19 cellular contexts compared by ENCODE assay signal in genomic region chr22:47663615-47664605, GRCh38.
DNase-seq lines count a peak whose midpoint lies in the region; ATAC-seq, FAIRE-seq and TF ChIP-seq lines count a peak whose summit lies in the region.
"Had no signal": no experiment of that assay in that cellular context is flagged by ENCODE, and none has a peak within 500 bp of the region (broad histone marks: within the 10 kb centered on the region; RNA-seq: fewer than 3 reads in every experiment).

No MANE protein-coding gene starts in this region.

- no peak for FAIRE-seq in K562 (lab: Jason Lieb, UNC)
- FAIRE-seq: GM12891, GM18507, H1 had no signal

- H3K9me3 ChIP-seq in K562 (replicated peaks; ENCODE audit: control insufficient read depth, insufficient read depth, low read depth, low read length) (peaks cover 2% of the 10 kb centered on the region), esophagus muscularis mucosa (peaks cover 0 to 13% (median 6%) of the 10 kb centered on the region in 4 donors), left lung (peaks cover 0 to 8% of the 10 kb centered on the region in 2 donors)

- no peaks in the 10 kb centered on the region for H3K4me1 Mint-ChIP-seq in type B pancreatic cell (ENCODE audit: unreplicated experiment)
- H3K4me1 Mint-ChIP-seq: CD4-positive, alpha-beta memory T cell had no signal

- DNase-seq in K562 (ENCODE audit: extremely low read depth in 1 of 4, low spot score in 3 of 4) (peak in 2 of 4 experiments; percentile 10 to 20), esophagus muscularis mucosa (ENCODE audit: extremely low spot score) (peak; percentile 81), type B pancreatic cell (ENCODE audit: extremely low spot score, unreplicated experiment) (peak; percentile 10), islet precursor cell (no peak), left lung (no peak)
- DNase-seq: C1 segment of cervical spinal cord; Calu3; CD4-positive, alpha-beta memory T cell; COR-L47; DMS53; DMS79 treated with DMSO at 0.1 percent for 48 hours; GF-D8; GM23248; H7 had no signal

- BruUV-seq in K562 (replicated peaks; lab: Mats Ljungman, UMichigan) = no TSS peak

- H3K27me3 ChIP-seq in K562 (ENCODE audit: control insufficient read depth in 2 of 2, insufficient read depth in 2 of 2, low read length in 2 of 2) (no peaks in the 10 kb centered on the region), esophagus muscularis mucosa (peaks cover 0 to 4% (median 0%) of the 10 kb centered on the region in 4 donors), left lung (peaks cover 0 to 4% of the 10 kb centered on the region in 2 donors)

- peak overlapping the region; percentile 48; the same call in 1 of the 3 replicates for H3K27ac ChIP-seq in K562 (ENCODE audit: extremely low read depth, low read depth, low read length)
- H3K27ac ChIP-seq in esophagus muscularis mucosa (replicated peaks in 1 of 4) = no peak overlapping the region
- no peak overlapping the region for H3K27ac ChIP-seq in left lung
- H3K27ac ChIP-seq: GM23248 had no signal

- no peak overlapping the region for H3K27ac Mint-ChIP-seq in type B pancreatic cell
- H3K27ac Mint-ChIP-seq: CD4-positive, alpha-beta memory T cell had no signal

- H3K36me3 Mint-ChIP-seq in type B pancreatic cell = no peaks in the 10 kb centered on the region
- H3K36me3 Mint-ChIP-seq: CD4-positive, alpha-beta memory T cell had no signal

- in situ Hi-C loops in K562 (cut with MboI) = no loop called here

- H3K4me3 ChIP-seq in K562 (no peak overlapping the region), esophagus muscularis mucosa (no peak overlapping the region), left lung (no peak overlapping the region)
- H3K4me3 ChIP-seq: GM23248 had no signal

- H3K27me3 Mint-ChIP-seq in type B pancreatic cell = no peaks in the 10 kb centered on the region

- H3K4me1 ChIP-seq in K562 (replicated peaks in 1 of 2; ENCODE audit: control insufficient read depth in 2 of 2, insufficient read depth in 2 of 2, low read length in 2 of 2) (no peaks in the 10 kb centered on the region; a peak in 1 of 5 replicates), esophagus muscularis mucosa (no peaks in the 10 kb centered on the region), left lung (no peaks in the 10 kb centered on the region)

- H3K36me3 ChIP-seq in K562 (ENCODE audit: control insufficient read depth, insufficient read depth, low read length) (peaks cover 5% of the 10 kb centered on the region), esophagus muscularis mucosa (no peaks in the 10 kb centered on the region), left lung (no peaks in the 10 kb centered on the region)

- intact Hi-C loops in K562 (cut with micrococcal nuclease) = no loop called here
- intact Hi-C loops in esophagus muscularis mucosa (cut with DNase I) = no loop called here
- intact Hi-C loops in left lung (cut with DNase I) = no loop called here

- ATAC-seq in K562 = peak; percentile 67
- ATAC-seq in GM18907 (IDR thresholded peaks at IDR 0.05; ENCODE audit: unreplicated experiment) = no peak
- no peak for ATAC-seq in left lung
- ATAC-seq: HCT116 had no signal

- POLR2A ChIA-PET in K562 (lab: Yijun Ruan, JAX) = interaction anchor here (0.9 kb wide), 1 partner anchor 11 kb away, joined by 3 read pairs; no protein-coding TSS in a partner anchor

- TF ChIP-seq POLR2A in K562 (conservative IDR thresholded peaks at IDR 0.05) (no peak), esophagus muscularis mucosa (IDR thresholded peaks at IDR 0.05; ENCODE audit: low read depth) (no peak)

- H3K9ac ChIP-seq in K562 (ENCODE audit: insufficient read depth in 1 of 2, low read depth in 2 of 2, low read length in 2 of 2) = no peak overlapping the region
- H3K9ac ChIP-seq: GM23248 had no signal

- peaks cover 11% of the 10 kb centered on the region for H3K9me3 Mint-ChIP-seq in type B pancreatic cell

- H3K79me2 ChIP-seq in K562 (ENCODE audit: control insufficient read depth, insufficient read depth, low read length) = peaks cover 15% of the 10 kb centered on the region; the same call in 2 of the 3 replicates

- no peaks in the 10 kb centered on the region for H3K9me1 ChIP-seq in K562 (ENCODE audit: control insufficient read depth, insufficient read depth, low read length)

- no peak for TF ChIP-seq CTCF in K562 (IDR thresholded peaks at IDR 0.05 in 2 of 3, conservative IDR thresholded peaks at IDR 0.05 in 1 of 3; ENCODE audit: insufficient read depth in 2 of 3, low read depth in 1 of 3, low read length in 3 of 3)
- no peak for TF ChIP-seq CTCF in esophagus muscularis mucosa (IDR thresholded peaks at IDR 0.05)
- TF ChIP-seq CTCF in type B pancreatic cell (conservative IDR thresholded peaks at IDR 0.05) = no peak
- no peak for TF ChIP-seq CTCF in left lung (IDR thresholded peaks at IDR 0.05)

- H4K20me1 ChIP-seq in K562 (replicated peaks; ENCODE audit: control insufficient read depth, insufficient read depth, low read length) = no peaks in the 10 kb centered on the region

- WGBS in K562 (ENCODE audit: insufficient coverage, low coverage, missing lambda C conversion rate) = 62% methylated on average over 10 of the region's 14 CpGs
- WGBS in esophagus muscularis mucosa = 78% methylated on average over 14 of the region's 14 CpGs

- no peak overlapping the region for H3K4me3 Mint-ChIP-seq in type B pancreatic cell
- H3K4me3 Mint-ChIP-seq: CD4-positive, alpha-beta memory T cell had no signal

- H2AFZ ChIP-seq in K562 (ENCODE audit: low read depth, low read length) = no peak overlapping the region
- H2AFZ ChIP-seq: GM23248 had no signal

- peak; percentile 27; the same call in 1 of the 2 replicates for TF ChIP-seq EP300 in K562 (IDR thresholded peaks at IDR 0.05; ENCODE audit: low read length)
- no peak for TF ChIP-seq EP300 in esophagus muscularis mucosa (IDR thresholded peaks at IDR 0.05)

- CTCF ChIA-PET in K562 (lab: Yijun Ruan, JAX; ENCODE audit: low intra/inter-chr PET ratio) = no interaction called here

- H3K4me2 ChIP-seq in K562 (ENCODE audit: insufficient read depth, low read length) = no peak overlapping the region

- TF ChIP-seq RAD21 in K562 (CRISPR knock-in tag; conservative IDR thresholded peaks at IDR 0.05 in 1 of 2, IDR thresholded peaks at IDR 0.05 in 1 of 2) = no peak

TF ChIP-seq in K562, 482 proteins besides CTCF, POLR2A, EP300 and RAD21 (continues in another document):
- TF ChIP-seq CEBPG (CRISPR knock-in tag; IDR thresholded peaks at IDR 0.05) (peak; percentile 57; the same call in 1 of the 2 replicates), CEBPG (tag; conservative IDR thresholded peaks at IDR 0.05 in 1 of 2, IDR thresholded peaks at IDR 0.05 in 1 of 2) (peak in 1 of 2 experiments; percentile 77; a peak in 2 of 4 replicates), PTTG1 (tag; IDR thresholded peaks at IDR 0.05; ENCODE audit: low read depth) (no peak), ID3 (CRISPR knock-in tag; IDR thresholded peaks at IDR 0.05) (no peak), ID3 (tag; IDR thresholded peaks at IDR 0.05) (no peak), ARID1B (IDR thresholded peaks at IDR 0.05) (peak; percentile 65), L3MBTL2 (IDR thresholded peaks at IDR 0.05) (peak; percentile 33; the same call in 1 of the 2 replicates), MXD1 (CRISPR knock-in tag; IDR thresholded peaks at IDR 0.05; ENCODE audit: borderline replicate concordance, poor library complexity, severe bottlenecking) (no peak), CBFA2T3 (IDR thresholded peaks at IDR 0.05) (peak; percentile 28), PHB2 (IDR thresholded peaks at IDR 0.05; ENCODE audit: low read depth) (no peak), ATF7 (IDR thresholded peaks at IDR 0.05) (peak; percentile 74), TFAP4 (CRISPR knock-in tag; IDR thresholded peaks at IDR 0.05; ENCODE audit: borderline replicate concordance) (no peak)

Comparison
In these comparisons a context has a peak if more than half of its experiments do, and no peak if none do; other contexts are left out.
1. DNase-seq: peak in esophagus muscularis mucosa (single experiment) and type B pancreatic cell (single experiment); none in islet precursor cell (single experiment) and left lung (0 of 2).